2 cellular contexts compared by ENCODE assay signal in the genomic region with DNA sequence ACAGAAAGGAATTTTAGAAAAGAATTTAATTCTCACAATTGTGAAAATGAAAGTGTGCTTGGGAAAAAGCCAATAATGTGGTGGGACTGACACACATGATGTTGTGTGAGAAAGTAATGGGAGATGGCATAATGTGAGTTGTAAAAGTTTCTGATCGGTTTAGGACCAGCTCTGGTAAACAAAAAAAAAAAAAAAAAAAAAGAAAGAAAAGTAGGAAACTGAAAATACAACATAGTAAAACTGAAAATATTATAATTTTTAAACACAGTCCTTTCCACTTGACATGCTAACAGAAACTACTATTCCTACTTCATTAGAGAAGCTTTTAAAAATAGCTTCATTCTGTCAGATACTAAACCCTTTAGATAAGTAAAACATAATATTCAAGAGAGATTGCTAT.
TF ChIP-seq lines count a peak whose summit lies in the region.

No MANE protein-coding gene starts in this region.

TF ChIP-seq in IMR-90, 13 proteins besides CTCF, POLR2A, EP300 and RAD21:
- TF ChIP-seq ELK1 (IDR thresholded peaks at IDR 0.05; ENCODE audit: borderline replicate concordance, low read depth, low read length) (no peak), BHLHE40 (IDR thresholded peaks at IDR 0.05; ENCODE audit: low read depth, low read length) (no peak), CEBPB (IDR thresholded peaks at IDR 0.05; ENCODE audit: low read depth, low read length) (no peak), RCOR1 (IDR thresholded peaks at IDR 0.05; ENCODE audit: insufficient replicate concordance, low read length) (no peak), USF2 (IDR thresholded peaks at IDR 0.05; ENCODE audit: low read depth, low read length) (no peak)

TF ChIP-seq in HEK293T, 16 proteins besides CTCF, POLR2A, EP300 and RAD21 (continued from another document):
- TF ChIP-seq PKNOX1 (IDR thresholded peaks at IDR 0.05) (no peak), CTBP1 (IDR thresholded peaks at IDR 0.05; ENCODE audit: borderline replicate concordance) (no peak)
